25 cellular contexts compared by ENCODE assay signal in the genomic region with DNA sequence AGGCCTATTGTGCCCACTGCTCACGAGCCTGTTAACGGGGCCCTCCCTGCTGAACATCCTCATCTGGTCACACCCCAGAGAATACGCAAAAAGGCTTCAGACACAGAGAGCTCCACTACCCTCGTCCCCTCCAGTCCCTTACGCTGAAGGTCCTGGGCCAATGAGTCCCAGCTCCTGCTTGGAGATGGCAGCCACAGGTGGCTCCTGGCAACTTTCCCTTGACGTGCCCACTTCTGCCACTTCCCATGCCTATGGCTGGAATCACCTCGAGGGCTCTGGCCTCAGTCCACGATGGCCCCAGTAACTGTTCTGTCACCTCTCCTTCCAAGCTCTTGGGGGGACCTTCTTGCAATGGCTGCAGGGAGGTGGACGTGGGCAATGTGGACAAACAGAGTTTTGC.
"Had no signal": no experiment of that assay in that cellular context is flagged by ENCODE, and none has a peak within 500 bp of the region (broad histone marks: within the 10 kb centered on the region; RNA-seq: fewer than 3 reads in every experiment).

No MANE protein-coding gene starts in this region.

- H3K36me3 Mint-ChIP-seq: mesothelial cell of epicardium; naive B cell; natural killer cell treated with Interleukin-12 subunit alpha and Interleukin-12 subunit beta and Interleukin-15 and Interleukin-18, amount 100 ng/mL, for 72 hours had no signal

- ATAC-seq: foreskin keratinocyte; gastroesophageal sphincter; heart left ventricle; left cardiac atrium; left lung; mucosa of descending colon; natural killer cell treated with Interleukin-12 subunit alpha and Interleukin-12 subunit beta and Interleukin-15 and Interleukin-18, amount 100 ng/mL, for 72 hours; pancreas; right lobe of liver; stimulated activated naive CD8-positive, alpha-beta T cell treated with anti-CD3 and anti-CD28 coated beads, Interleukin-15, amount 100 ng/mL, for 72 hours had no signal

- H3K27ac ChIP-seq: coronary artery, esophagus muscularis mucosa, foreskin keratinocyte, gastroesophageal sphincter, heart left ventricle, hepatocyte, left lung, pancreas, right lobe of liver, thyroid gland had no signal

- H3K9me3 Mint-ChIP-seq: mesothelial cell of epicardium; natural killer cell treated with Interleukin-12 subunit alpha and Interleukin-12 subunit beta and Interleukin-15 and Interleukin-18, amount 100 ng/mL, for 72 hours; stimulated activated naive CD8-positive, alpha-beta T cell treated with anti-CD3 and anti-CD28 coated beads, Interleukin-15, amount 100 ng/mL, for 72 hours had no signal

- H3K4me3 Mint-ChIP-seq: mesothelial cell of epicardium; naive B cell; natural killer cell treated with Interleukin-12 subunit alpha and Interleukin-12 subunit beta and Interleukin-15 and Interleukin-18, amount 100 ng/mL, for 72 hours; stimulated activated naive CD8-positive, alpha-beta T cell treated with anti-CD3 and anti-CD28 coated beads, Interleukin-15, amount 100 ng/mL, for 72 hours had no signal

- DNase-seq: dermis blood vessel endothelial cell; effector memory CD4-positive, alpha-beta T cell; foreskin keratinocyte; heart left ventricle; left cardiac atrium; mesenchymal stem cell; mucosa of descending colon; naive B cell; occipital lobe; pancreas; right lobe of liver; small intestine; stimulated activated CD4-positive, alpha-beta T cell treated with anti-CD3 and anti-CD28 coated beads, Interleukin-15, amount 100 ng/mL, for 24 hours; stimulated activated CD4-positive, alpha-beta T cell treated with anti-CD3 and anti-CD28 coated beads, Interleukin-2, amount 100 ng/mL, for 48 hours; stimulated activated naive CD4-positive, alpha-beta T cell; stimulated activated naive CD8-positive, alpha-beta T cell treated with anti-CD3 and anti-CD28 coated beads, Interleukin-15, amount 100 ng/mL, for 72 hours; thyroid gland; trophoblast cell had no signal

- H3K27ac Mint-ChIP-seq: mesothelial cell of epicardium; naive B cell; natural killer cell treated with Interleukin-12 subunit alpha and Interleukin-12 subunit beta and Interleukin-15 and Interleukin-18, amount 100 ng/mL, for 72 hours; stimulated activated naive CD8-positive, alpha-beta T cell treated with anti-CD3 and anti-CD28 coated beads, Interleukin-15, amount 100 ng/mL, for 72 hours had no signal

- H3K4me1 Mint-ChIP-seq: stimulated activated naive CD8-positive, alpha-beta T cell treated with anti-CD3 and anti-CD28 coated beads, Interleukin-15, amount 100 ng/mL, for 72 hours had no signal
